Comparison of ENCODE assay signal across 2 cellular contexts in genomic region chr19:4256563-4256962, GRCh38.
TF ChIP-seq lines count a peak whose summit lies in the region.

No MANE protein-coding gene starts in this region.

TF ChIP-seq in Ishikawa, 13 proteins besides CTCF, POLR2A, EP300 and RAD21:
- 0 out of 2 replicates have a peak, but pooled peaks have one; percentile 28 for TF ChIP-seq YY1 (IDR thresholded peaks at IDR 0.05; ENCODE audit: low read depth)
- TF ChIP-seq NFIC (IDR thresholded peaks at IDR 0.05): no peak
- TF ChIP-seq USF1 (IDR thresholded peaks at IDR 0.05): no peak
- TF ChIP-seq ZBTB7A (IDR thresholded peaks at IDR 0.05; ENCODE audit: low read depth): no peak
- TF ChIP-seq EGR1 (IDR thresholded peaks at IDR 0.05): no peak
- TF ChIP-seq, protein P1, sequence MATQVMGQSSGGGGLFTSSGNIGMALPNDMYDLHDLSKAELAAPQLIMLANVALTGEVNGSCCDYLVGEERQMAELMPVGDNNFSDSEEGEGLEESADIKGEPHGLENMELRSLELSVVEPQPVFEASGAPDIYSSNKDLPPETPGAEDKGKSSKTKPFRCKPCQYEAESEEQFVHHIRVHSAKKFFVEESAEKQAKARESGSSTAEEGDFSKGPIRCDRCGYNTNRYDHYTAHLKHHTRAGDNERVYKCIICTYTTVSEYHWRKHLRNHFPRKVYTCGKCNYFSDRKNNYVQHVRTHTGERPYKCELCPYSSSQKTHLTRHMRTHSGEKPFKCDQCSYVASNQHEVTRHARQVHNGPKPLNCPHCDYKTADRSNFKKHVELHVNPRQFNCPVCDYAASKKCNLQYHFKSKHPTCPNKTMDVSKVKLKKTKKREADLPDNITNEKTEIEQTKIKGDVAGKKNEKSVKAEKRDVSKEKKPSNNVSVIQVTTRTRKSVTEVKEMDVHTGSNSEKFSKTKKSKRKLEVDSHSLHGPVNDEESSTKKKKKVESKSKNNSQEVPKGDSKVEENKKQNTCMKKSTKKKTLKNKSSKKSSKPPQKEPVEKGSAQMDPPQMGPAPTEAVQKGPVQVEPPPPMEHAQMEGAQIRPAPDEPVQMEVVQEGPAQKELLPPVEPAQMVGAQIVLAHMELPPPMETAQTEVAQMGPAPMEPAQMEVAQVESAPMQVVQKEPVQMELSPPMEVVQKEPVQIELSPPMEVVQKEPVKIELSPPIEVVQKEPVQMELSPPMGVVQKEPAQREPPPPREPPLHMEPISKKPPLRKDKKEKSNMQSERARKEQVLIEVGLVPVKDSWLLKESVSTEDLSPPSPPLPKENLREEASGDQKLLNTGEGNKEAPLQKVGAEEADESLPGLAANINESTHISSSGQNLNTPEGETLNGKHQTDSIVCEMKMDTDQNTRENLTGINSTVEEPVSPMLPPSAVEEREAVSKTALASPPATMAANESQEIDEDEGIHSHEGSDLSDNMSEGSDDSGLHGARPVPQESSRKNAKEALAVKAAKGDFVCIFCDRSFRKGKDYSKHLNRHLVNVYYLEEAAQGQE (IDR thresholded peaks at IDR 0.05; ENCODE audit: low read depth): no peak
- no peak for TF ChIP-seq FOXM1 (IDR thresholded peaks at IDR 0.05; ENCODE audit: borderline replicate concordance, low read depth)
- no peak for TF ChIP-seq TAF1 (IDR thresholded peaks at IDR 0.05; ENCODE audit: low read depth)
- no peak for TF ChIP-seq TEAD4 (IDR thresholded peaks at IDR 0.05)

TF ChIP-seq in GM12878, 131 proteins besides CTCF, POLR2A, EP300 and RAD21:
- TF ChIP-seq CBX5 (IDR thresholded peaks at IDR 0.05; ENCODE audit: low read depth): peak; percentile 75; the same call in 1 of the 2 replicates
- no peak for TF ChIP-seq SUZ12 (IDR thresholded peaks at IDR 0.05; ENCODE audit: unreplicated experiment)
- TF ChIP-seq GABPA (IDR thresholded peaks at IDR 0.05; ENCODE audit: low read depth): no peak
- peak; percentile 58; the same call in 1 of the 2 replicates for TF ChIP-seq YY1 (IDR thresholded peaks at IDR 0.05; ENCODE audit: low read depth, low read length)
- TF ChIP-seq RCOR1 (conservative IDR thresholded peaks at IDR 0.05; ENCODE audit: low read depth, low read length): no peak
- no peak for TF ChIP-seq MXI1 (IDR thresholded peaks at IDR 0.05; ENCODE audit: low read depth, low read length)
- no peak for TF ChIP-seq E4F1 (IDR thresholded peaks at IDR 0.05; ENCODE audit: borderline replicate concordance, partially characterized antibody)
- TF ChIP-seq FOXM1 (IDR thresholded peaks at IDR 0.05; ENCODE audit: low read depth, low read length): no peak
- no peak for TF ChIP-seq TAF1 (IDR thresholded peaks at IDR 0.05; ENCODE audit: borderline replicate concordance, low read depth, low read length)
- TF ChIP-seq, protein P2, sequence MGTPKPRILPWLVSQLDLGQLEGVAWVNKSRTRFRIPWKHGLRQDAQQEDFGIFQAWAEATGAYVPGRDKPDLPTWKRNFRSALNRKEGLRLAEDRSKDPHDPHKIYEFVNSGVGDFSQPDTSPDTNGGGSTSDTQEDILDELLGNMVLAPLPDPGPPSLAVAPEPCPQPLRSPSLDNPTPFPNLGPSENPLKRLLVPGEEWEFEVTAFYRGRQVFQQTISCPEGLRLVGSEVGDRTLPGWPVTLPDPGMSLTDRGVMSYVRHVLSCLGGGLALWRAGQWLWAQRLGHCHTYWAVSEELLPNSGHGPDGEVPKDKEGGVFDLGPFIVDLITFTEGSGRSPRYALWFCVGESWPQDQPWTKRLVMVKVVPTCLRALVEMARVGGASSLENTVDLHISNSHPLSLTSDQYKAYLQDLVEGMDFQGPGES (IDR thresholded peaks at IDR 0.05): no peak
